ENCODE assay signal across 18 cellular contexts in genomic region chr2:101540518-101540917, GRCh38.
DNase-seq lines count a peak whose midpoint lies in the region; ATAC-seq, FAIRE-seq and TF ChIP-seq lines count a peak whose summit lies in the region.
"Had no signal": no experiment of that assay in that cellular context is flagged by ENCODE, and none has a peak within 500 bp of the region (broad histone marks: within the 10 kb centered on the region; RNA-seq: fewer than 3 reads in every experiment).

No MANE protein-coding gene starts in this region.

- TF ChIP-seq POLR2A in HepG2 (IDR thresholded peaks at IDR 0.05; ENCODE audit: insufficient read depth in 1 of 2, low read depth in 2 of 2, low read length in 2 of 2): no peak
- no peak for TF ChIP-seq POLR2A in right lobe of liver (IDR thresholded peaks at IDR 0.05)

- no peaks in the 10 kb centered on the region for H3K36me3 ChIP-seq in HepG2 (replicated peaks in 1 of 2; ENCODE audit: control insufficient read depth in 1 of 2, insufficient read depth in 2 of 2, low read length in 2 of 2)
- no peaks in the 10 kb centered on the region for H3K36me3 ChIP-seq in right lobe of liver
- no peaks in the 10 kb centered on the region for H3K36me3 ChIP-seq in adipocyte (ENCODE audit: control insufficient read depth, insufficient read depth, low read length, severe bottlenecking)
- H3K36me3 ChIP-seq: SJSA1 had no signal

- TF ChIP-seq CTCF in HepG2 (CRISPR knock-in tag; IDR thresholded peaks at IDR 0.05) (no peak), right lobe of liver (IDR thresholded peaks at IDR 0.05) (no peak), foreskin fibroblast (IDR thresholded peaks at IDR 0.05; ENCODE audit: low read depth, low read length) (no peak)

- H3K27me3 ChIP-seq in HepG2 (ENCODE audit: control insufficient read depth in 1 of 2, insufficient read depth in 2 of 2, low read length in 2 of 2) (no peaks in the 10 kb centered on the region), right lobe of liver (no peaks in the 10 kb centered on the region), adipocyte (replicated peaks; ENCODE audit: control insufficient read depth, insufficient read depth, low read length) (no peaks in the 10 kb centered on the region)
- H3K27me3 ChIP-seq: SJSA1, testis had no signal

- BruUV-seq in HepG2 (replicated peaks; lab: Mats Ljungman, UMichigan): no TSS peak

- H4K20me1 ChIP-seq in HepG2 (ENCODE audit: insufficient read depth, low read length): no peaks in the 10 kb centered on the region

- H3K9me3 ChIP-seq in HepG2 (ENCODE audit: low read length) (no peaks in the 10 kb centered on the region), right lobe of liver (no peaks in the 10 kb centered on the region), adipocyte (ENCODE audit: control insufficient read depth, low read length) (no peaks in the 10 kb centered on the region)
- H3K9me3 ChIP-seq: psoas muscle, SJSA1, testis had no signal

- no peaks in the 10 kb centered on the region for H3K79me2 ChIP-seq in HepG2 (ENCODE audit: insufficient read depth, low read length)

- no peak for FAIRE-seq in HepG2 (lab: Jason Lieb, UNC)

- H2AFZ ChIP-seq in HepG2 (ENCODE audit: low read length): no peak overlapping the region

- POLR2A ChIA-PET in HepG2 (lab: Yijun Ruan, JAX): no interaction called here

- H3K9ac ChIP-seq in HepG2 (ENCODE audit: insufficient read depth, low read depth, low read length) (no peak overlapping the region), adipocyte (ENCODE audit: low read length) (no peak overlapping the region)

- DNase-seq in HepG2 (ENCODE audit: low spot score): no peak
- no peak for DNase-seq in right lobe of liver
- DNase-seq in adipocyte (ENCODE audit: low read depth): peak; percentile 96
- peak; percentile 65 to 82 for DNase-seq in foreskin fibroblast
- DNase-seq in iPS-NIHi11 (ENCODE audit: low spot score): no peak
- DNase-seq in RKO (ENCODE audit: low spot score): no peak
- DNase-seq: activated CD4-positive, alpha-beta T cell treated with anti-CD3 and anti-CD28 coated beads, Interleukin-2, amount 50 U/mL, for 48 hours; activated naive CD8-positive, alpha-beta T cell treated with anti-CD3 and anti-CD28 coated beads, Interleukin-2, amount 50 U/mL, for 24 hours; activated T-cell treated with anti-CD3 and anti-CD28 coated beads, Interleukin-2, amount 50 U/mL, for 48 hours; left ventricle myocardium superior; naive thymus-derived CD8-positive, alpha-beta T cell; NCI-H1417; psoas muscle; T1000; testis had no signal

- 0 out of 2 replicates have a peak overlapping the region, but pooled peaks have one; percentile 9 for H3K4me2 ChIP-seq in HepG2 (ENCODE audit: low read depth, low read length)

- TF ChIP-seq RAD21 in HepG2 (CRISPR knock-in tag; IDR thresholded peaks at IDR 0.05): no peak

- peaks cover 6% of the 10 kb centered on the region; the same call in 1 of the 2 replicates for H3K4me1 ChIP-seq in HepG2 (ENCODE audit: insufficient read depth, low read length)
- H3K4me1 ChIP-seq in right lobe of liver: no peaks in the 10 kb centered on the region
- peaks cover 9% of the 10 kb centered on the region for H3K4me1 ChIP-seq in adipocyte (ENCODE audit: control insufficient read depth, insufficient read depth, low read length)
- H3K4me1 ChIP-seq: psoas muscle, SJSA1, testis had no signal

- intact Hi-C loops in HepG2 (cut with micrococcal nuclease; ENCODE audit: unreplicated experiment): no loop called here
- intact Hi-C loops in right lobe of liver (cut with DNase I): no loop called here

- WGBS in HepG2 (ENCODE audit: low lambda C conversion rate): 20% methylated on average over 3 of the region's 3 CpGs
- 66% methylated on average over 3 of the region's 3 CpGs for WGBS in right lobe of liver (ENCODE audit: insufficient coverage, low coverage, low lambda C conversion rate, missing lambda C conversion rate)

- H3K4me3 ChIP-seq in HepG2 (replicated peaks in 1 of 3; ENCODE audit: insufficient read depth in 1 of 3, low read depth in 2 of 3, low read length in 3 of 3): no peak overlapping the region
- H3K4me3 ChIP-seq in right lobe of liver: no peak overlapping the region
- peak overlapping the region; percentile 39 for H3K4me3 ChIP-seq in adipocyte (ENCODE audit: low read length)
- H3K4me3 ChIP-seq in foreskin fibroblast (ENCODE audit: low read depth in 1 of 2, low read length in 2 of 2): no peak overlapping the region
- H3K4me3 ChIP-seq: psoas muscle, SJSA1, testis had no signal

- H3K27ac ChIP-seq in HepG2 (ENCODE audit: extremely low read length, insufficient read depth, low read length) (no peak overlapping the region), right lobe of liver (no peak overlapping the region)
- H3K27ac ChIP-seq: psoas muscle, SJSA1, testis had no signal

- in situ Hi-C loops in HepG2 (cut with HindIII; ENCODE audit: extremely low pct_ligation_motif_present, low pct_unique_long_range_greater_than_20kb): no loop called here

- ATAC-seq in HepG2 (no peak), right lobe of liver (no peak), HG03378 (IDR thresholded peaks at IDR 0.05; ENCODE audit: unreplicated experiment) (no peak), HG02938 (IDR thresholded peaks at IDR 0.05; ENCODE audit: unreplicated experiment) (no peak)
- ATAC-seq: activated naive CD8-positive, alpha-beta T cell treated with anti-CD3 and anti-CD28 coated beads, Interleukin-2, amount 50 U/mL, for 24 hours; left ventricle myocardium superior; naive thymus-derived CD8-positive, alpha-beta T cell; psoas muscle had no signal

- CTCF ChIA-PET in HepG2 (lab: Yijun Ruan, JAX; ENCODE audit: low intra/inter-chr PET ratio, low total read pairs): no interaction called here

- TF ChIP-seq EP300 in HepG2 (IDR thresholded peaks at IDR 0.05; ENCODE audit: low read depth in 2 of 2, low read length in 2 of 2) (no peak), HepG2 (CRISPR knock-in tag; IDR thresholded peaks at IDR 0.05; ENCODE audit: borderline replicate concordance) (no peak)

TF ChIP-seq in HepG2, 621 proteins besides CTCF, POLR2A, EP300 and RAD21:
- no peak for TF ChIP-seq LCORL (IDR thresholded peaks at IDR 0.05)
- no peak for TF ChIP-seq LCORL (CRISPR knock-in tag; IDR thresholded peaks at IDR 0.05)
- TF ChIP-seq ZHX2 (IDR thresholded peaks at IDR 0.05; ENCODE audit: low read depth): no peak
- no peak for TF ChIP-seq ZHX2 (CRISPR knock-in tag; IDR thresholded peaks at IDR 0.05; ENCODE audit: borderline replicate concordance)
- no peak for TF ChIP-seq ZFP90 (CRISPR knock-in tag; IDR thresholded peaks at IDR 0.05; ENCODE audit: borderline replicate concordance)
- no peak for TF ChIP-seq ZNF766 (CRISPR knock-in tag; IDR thresholded peaks at IDR 0.05; ENCODE audit: borderline replicate concordance)
- TF ChIP-seq ZNF841 (CRISPR knock-in tag; IDR thresholded peaks at IDR 0.05; ENCODE audit: borderline replicate concordance): no peak

Comparison
In these comparisons a context has a peak if more than half of its experiments do, and no peak if none do; other contexts are left out.
1. DNase-seq: peak in adipocyte (single experiment) and foreskin fibroblast (2 of 2); none in HepG2 (single experiment), right lobe of liver (0 of 3), iPS-NIHi11 (single experiment) and RKO (single experiment).